ENCODE assay signal across 12 cellular contexts in genomic region chr6:38261626-38262025, GRCh38.
A peak's percentile ranks its signal among the peaks of the same experiment; 100 is the strongest.
DNase-seq lines count a peak whose midpoint lies in the region; TF ChIP-seq lines count a peak whose summit lies in the region.
"Had no signal": no experiment of that assay in that cellular context is flagged by ENCODE, and none has a peak within 500 bp of the region (broad histone marks: within the 10 kb centered on the region; RNA-seq: fewer than 3 reads in every experiment).

No MANE protein-coding gene starts in this region.

- peak overlapping the region; percentile 34 for H3K27ac ChIP-seq in 22Rv1
- no peak overlapping the region for H3K27ac ChIP-seq in mammary epithelial cell (ENCODE audit: insufficient read depth, low read depth, low read length)

- DNase-seq in NCI-H1092 (lab: John Stamatoyannopoulos, UW) (peak; percentile 28), mammary epithelial cell (no peak), left kidney (ENCODE audit: low read depth, low spot score) (peak; percentile 4), NCI-H1048 (lab: John Stamatoyannopoulos, UW) (no peak), SW 1271 (lab: John Stamatoyannopoulos, UW) (no peak), NOMO-1 treated with DMSO at 0.1 percent for 48 hours (lab: John Stamatoyannopoulos, UW; ENCODE audit: unreplicated experiment) (no peak)
- DNase-seq in activated CD8-positive, alpha-beta memory T cell treated with anti-CD3 and anti-CD28 coated beads, Interleukin-2, amount 50 U/mL, for 48 hours, result no peak
- DNase-seq: activated T-cell treated with anti-CD3 and anti-CD28 coated beads, Interleukin-2, amount 50 U/mL, for 48 hours; central memory CD4-positive, alpha-beta T cell; SIG-M5; stimulated activated CD4-positive, alpha-beta T cell treated with anti-CD3 and anti-CD28 coated beads, Interleukin-4, amount 100 ng/mL, for 4 hours had no signal

- no peak overlapping the region for H3K4me3 ChIP-seq in mammary epithelial cell (replicated peaks in 1 of 3; ENCODE audit: insufficient read depth in 1 of 3, low read depth in 2 of 3, low read length in 3 of 3)

- no TSS peak for BruUV-seq in mammary epithelial cell (replicated peaks; lab: Mats Ljungman, UMichigan)

- H3K36me3 ChIP-seq in mammary epithelial cell (ENCODE audit: insufficient read depth, low read length), result no peaks in the 10 kb centered on the region

- peaks cover 42% of the 10 kb centered on the region for H3K4me1 ChIP-seq in mammary epithelial cell (ENCODE audit: insufficient read depth, low read length)

- no peak overlapping the region for H3K9ac ChIP-seq in mammary epithelial cell (ENCODE audit: insufficient read depth, low read length)

- CTCF ChIA-PET in mammary epithelial cell (lab: Charles Lee; ENCODE audit: low non-redundant PET), result interaction anchor here (0.5 to 0.7 kb wide), 2 partner anchors 172 to 891 kb away, joined by 4 to 5 read pairs; no protein-coding TSS in a partner anchor

- intact Hi-C loops in mammary epithelial cell (cut with micrococcal nuclease), result no loop called here

- H4K20me1 ChIP-seq in mammary epithelial cell (ENCODE audit: insufficient read depth, low read length), result no peaks in the 10 kb centered on the region

- no peaks in the 10 kb centered on the region for H3K79me2 ChIP-seq in mammary epithelial cell (ENCODE audit: insufficient read depth, low read length)

- dilution Hi-C loops in mammary epithelial cell (cut with HindIII; ENCODE audit: low sequenced_read_pairs), result no loop called here

- no peaks in the 10 kb centered on the region for H3K9me3 ChIP-seq in mammary epithelial cell (replicated peaks; ENCODE audit: insufficient read depth, low read length)

- in situ Hi-C loops in mammary epithelial cell (cut with MboI; ENCODE audit: low sequenced_read_pairs in 2 of 2), result no loop called here

- peak overlapping the region; percentile 61 for H3K4me2 ChIP-seq in mammary epithelial cell (ENCODE audit: insufficient read depth, low read depth, low read length)

- 61% methylated on average over 2 of the region's 3 CpGs for WGBS in mammary epithelial cell (ENCODE audit: low coverage, missing lambda C conversion rate)

- TF ChIP-seq CTCF in 22Rv1 (IDR thresholded peaks at IDR 0.05) (no peak), mammary epithelial cell (conservative IDR thresholded peaks at IDR 0.05 in 1 of 2, IDR thresholded peaks at IDR 0.05 in 1 of 2; ENCODE audit: extremely low read depth in 1 of 2, insufficient read depth in 1 of 2, low read depth in 1 of 2, low read length in 2 of 2) (no peak)

- H3K27me3 ChIP-seq in mammary epithelial cell (ENCODE audit: insufficient read depth, low read length), result no peaks in the 10 kb centered on the region

- H2AFZ ChIP-seq in mammary epithelial cell (ENCODE audit: low read depth, low read length), result no peak overlapping the region

Comparison
In these comparisons a context has a peak if more than half of its experiments do, and no peak if none do; other contexts are left out.
1. DNase-seq: peak in NCI-H1092 (single experiment) and left kidney (single experiment); none in mammary epithelial cell (single experiment), NCI-H1048 (single experiment), SW 1271 (0 of 2), NOMO-1 treated with DMSO at 0.1 percent for 48 hours (single experiment) and activated CD8-positive, alpha-beta memory T cell treated with anti-CD3 and anti-CD28 coated beads, Interleukin-2, amount 50 U/mL, for 48 hours (single experiment).